In the genomic region with DNA sequence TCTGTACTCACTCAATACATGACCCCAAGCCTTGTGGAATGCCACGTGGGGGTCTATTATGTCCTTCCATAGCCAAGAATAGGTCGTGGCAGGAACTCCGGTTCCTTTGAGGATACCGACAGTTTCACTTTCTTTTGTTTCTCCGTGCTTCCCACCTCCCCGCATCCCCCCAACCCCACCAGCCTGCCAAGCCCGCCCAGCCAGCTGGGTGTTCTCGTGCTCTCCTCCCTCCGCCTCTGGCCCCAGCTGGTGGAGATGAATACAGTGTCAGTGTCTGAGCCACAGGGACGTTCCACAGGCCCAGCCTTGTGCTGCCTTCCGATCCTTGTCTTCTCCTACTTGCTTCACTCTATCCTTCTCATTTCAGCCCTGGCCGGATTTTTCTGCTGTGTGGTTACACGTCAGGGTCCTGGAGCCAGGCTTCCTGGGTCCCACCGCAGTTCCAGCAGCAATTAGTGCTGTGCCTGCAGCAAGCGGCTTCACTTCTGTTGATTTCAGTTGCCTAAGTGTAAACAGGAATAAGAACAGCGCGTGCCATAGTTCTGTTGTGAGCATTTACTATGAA, we compare ENCODE assay signal across 8 cellular contexts. TPM values are rescaled to one million over a fixed set of nuclear protein-coding genes. Genes with fewer than 3 reads are reported as not detected.
DNase-seq lines count a peak whose midpoint lies in the region; ATAC-seq and TF ChIP-seq lines count a peak whose summit lies in the region.

No MANE protein-coding gene starts in this region.

- 5 to 9% methylated on average over 14 to 16 of the region's 17 CpGs for WGBS in esophagus squamous epithelium, 2 donors
- WGBS in urinary bladder, result 12% methylated on average over 17 of the region's 17 CpGs

- H3K4me1 Mint-ChIP-seq in activated CD4-positive, alpha-beta T cell treated with anti-CD3 and anti-CD28 coated beads for 36 hours, result peaks cover 44% of the 10 kb centered on the region

- peak overlapping the region; percentile 15 to 60 (median 32) for H3K4me3 ChIP-seq in esophagus squamous epithelium
- H3K4me3 ChIP-seq in mucosa of rectum (ENCODE audit: low read length in 2 of 2), result peak overlapping the region; percentile 49 to 55
- peak overlapping the region; percentile 36 for H3K4me3 ChIP-seq in urinary bladder (ENCODE audit: low read depth, low read length)

- no peaks in the 10 kb centered on the region for H3K27me3 ChIP-seq in esophagus squamous epithelium
- no peaks in the 10 kb centered on the region for H3K27me3 ChIP-seq in mucosa of rectum (ENCODE audit: control insufficient read depth in 2 of 2, insufficient read depth in 2 of 2, low read length in 2 of 2)

- H3K36me3 Mint-ChIP-seq in activated CD4-positive, alpha-beta T cell treated with anti-CD3 and anti-CD28 coated beads for 36 hours (ENCODE audit: low read depth), result no peaks in the 10 kb centered on the region

- H3K36me3 ChIP-seq in esophagus squamous epithelium (no peaks in the 10 kb centered on the region), mucosa of rectum (ENCODE audit: control insufficient read depth in 2 of 2, insufficient read depth in 2 of 2, low read length in 2 of 2) (no peaks in the 10 kb centered on the region), urinary bladder (ENCODE audit: insufficient read depth) (no peaks in the 10 kb centered on the region)

- peak; percentile 17 for ATAC-seq in activated CD4-positive, alpha-beta T cell treated with anti-CD3 and anti-CD28 coated beads for 36 hours
- ATAC-seq in GM21786 (IDR thresholded peaks at IDR 0.05; ENCODE audit: unreplicated experiment), result no peak

- no peak for TF ChIP-seq CTCF in esophagus squamous epithelium (IDR thresholded peaks at IDR 0.05)

- H3K4me1 ChIP-seq in esophagus squamous epithelium (peaks cover 13 to 64% (median 44%) of the 10 kb centered on the region in 3 donors), mucosa of rectum (ENCODE audit: control insufficient read depth in 2 of 2, insufficient read depth in 2 of 2, low read length in 2 of 2) (peaks cover 26 to 27% of the 10 kb centered on the region in 2 donors), urinary bladder (ENCODE audit: insufficient read depth) (no peaks in the 10 kb centered on the region)

- H3K27ac Mint-ChIP-seq in activated CD4-positive, alpha-beta T cell treated with anti-CD3 and anti-CD28 coated beads for 36 hours, result peak overlapping the region; percentile 93

- no peak overlapping the region for H3K9ac ChIP-seq in mucosa of rectum (ENCODE audit: low read depth in 1 of 2, low read length in 2 of 2)

- no peaks in the 10 kb centered on the region for H3K27me3 Mint-ChIP-seq in activated CD4-positive, alpha-beta T cell treated with anti-CD3 and anti-CD28 coated beads for 36 hours

- TF ChIP-seq POLR2A in esophagus squamous epithelium (IDR thresholded peaks at IDR 0.05), result no peak

- CTCF ChIA-PET in activated CD4-positive, alpha-beta T cell treated with anti-CD3 and anti-CD28 coated beads for 36 hours (lab: Charles Lee), result interaction anchor here (2.6 to 2.9 kb wide), 2 partner anchors 12 to 82 kb away, joined by 17 to 20 read pairs; no protein-coding TSS in a partner anchor

- DNase-seq in activated CD4-positive, alpha-beta T cell treated with anti-CD3 and anti-CD28 coated beads for 36 hours, result peak; percentile 56
- DNase-seq in activated CD4-positive, alpha-beta T cell treated with anti-CD3 and anti-CD28 coated beads, Interleukin-2, amount 50 U/mL, for 48 hours, result no peak
- DNase-seq in UCSD-AML1 (lab: John Stamatoyannopoulos, UW; ENCODE audit: unreplicated experiment) (peak; percentile 34), esophagus squamous epithelium (lab: John Stamatoyannopoulos, UW) (peak; percentile 19), SKM-1 treated with dmso at 0.1 percent for 144 hours (lab: John Stamatoyannopoulos, UW; ENCODE audit: unreplicated experiment) (no peak)

- H3K27ac ChIP-seq in esophagus squamous epithelium (peak overlapping the region; percentile 77 to 91 (median 84)), mucosa of rectum (ENCODE audit: low read depth in 2 of 2, low read length in 2 of 2) (peak overlapping the region; percentile 49 to 75), urinary bladder (ENCODE audit: low read depth) (peak overlapping the region; percentile 69)

- intact Hi-C loops in activated CD4-positive, alpha-beta T cell treated with anti-CD3 and anti-CD28 coated beads for 36 hours (cut with DNase I, micrococcal nuclease), result loop anchor here (5.0 kb wide), 2 partner anchors 50 to 450 kb away; a partner anchor contains a TSS
- intact Hi-C loops in esophagus squamous epithelium (cut with DNase I), result no loop called here

- H3K4me3 Mint-ChIP-seq in activated CD4-positive, alpha-beta T cell treated with anti-CD3 and anti-CD28 coated beads for 36 hours, result peak overlapping the region; percentile 70

- POLR2A ChIA-PET in activated CD4-positive, alpha-beta T cell treated with anti-CD3 and anti-CD28 coated beads for 36 hours (lab: Charles Lee), result interaction anchor here (0.5 to 2.4 kb wide), 3 partner anchors 12 to 201 kb away, joined by 3 to 8 read pairs (median 3); no protein-coding TSS in a partner anchor

- H3K9me3 ChIP-seq in esophagus squamous epithelium (no peaks in the 10 kb centered on the region), mucosa of rectum (ENCODE audit: control insufficient read depth in 2 of 2, low read length in 2 of 2) (no peaks in the 10 kb centered on the region)

- H3K9me3 Mint-ChIP-seq in activated CD4-positive, alpha-beta T cell treated with anti-CD3 and anti-CD28 coated beads for 36 hours (ENCODE audit: low read depth), result no peaks in the 10 kb centered on the region

RNA-seq across cellular contexts. Expression of a gene that starts 4.1 kb away (rescaled TPM):
- 10 to 100 TPM; 13.2 to 13.3 TPM for total RNA-seq in activated CD4-positive, alpha-beta T cell treated with anti-CD3 and anti-CD28 coated beads for 36 hours
- total RNA-seq in esophagus squamous epithelium (10 to 100 TPM; 34.5 to 89.5 (median 50.7) TPM), urinary bladder (21.4 TPM)
- 81.8 TPM for polyA plus RNA-seq in urinary bladder

RNA-seq across cellular contexts. Expression of a gene that starts 30.2 kb away (rescaled TPM):
- total RNA-seq in activated CD4-positive, alpha-beta T cell treated with anti-CD3 and anti-CD28 coated beads for 36 hours, result not detected
- total RNA-seq in esophagus squamous epithelium (1 to 10 TPM in 1 of 4 donors, under 1 TPM in 2, not detected in 1; 0.31 to 2.6 (median 0.76) TPM), urinary bladder (0.42 TPM)
- polyA plus RNA-seq in urinary bladder, result 3.2 TPM

RNA-seq across cellular contexts. Expression of a gene that starts 40.3 kb away (rescaled TPM):
- total RNA-seq in activated CD4-positive, alpha-beta T cell treated with anti-CD3 and anti-CD28 coated beads for 36 hours, result under 1 TPM; 0.02 to 0.04 TPM
- total RNA-seq in esophagus squamous epithelium (not detected), urinary bladder (0.21 TPM)
- polyA plus RNA-seq in urinary bladder, result 0.01 TPM

RNA-seq across cellular contexts. Expression of a gene that starts 50.9 kb away (rescaled TPM):
- 10 to 100 TPM; 70.4 to 71.5 TPM for total RNA-seq in activated CD4-positive, alpha-beta T cell treated with anti-CD3 and anti-CD28 coated beads for 36 hours
- total RNA-seq in esophagus squamous epithelium (10 to 100 TPM; 12.1 to 22.8 (median 18.9) TPM), urinary bladder (20.5 TPM)
- polyA plus RNA-seq in urinary bladder, result 47.1 TPM

Comparison
In these comparisons a context has a peak if more than half of its experiments do, and no peak if none do; other contexts are left out.
1. DNase-seq: peak in activated CD4-positive, alpha-beta T cell treated with anti-CD3 and anti-CD28 coated beads for 36 hours (single experiment), UCSD-AML1 (single experiment) and esophagus squamous epithelium (single experiment); none in activated CD4-positive, alpha-beta T cell treated with anti-CD3 and anti-CD28 coated beads, Interleukin-2, amount 50 U/mL, for 48 hours (0 of 2) and SKM-1 treated with dmso at 0.1 percent for 144 hours (single experiment).
2. Peak in every context shown above with its lines, with median percentiles within 50 percentile points of each other: H3K27ac ChIP-seq and H3K4me3 ChIP-seq.